ENCODE assay signal across 15 cellular contexts in the genomic region with DNA sequence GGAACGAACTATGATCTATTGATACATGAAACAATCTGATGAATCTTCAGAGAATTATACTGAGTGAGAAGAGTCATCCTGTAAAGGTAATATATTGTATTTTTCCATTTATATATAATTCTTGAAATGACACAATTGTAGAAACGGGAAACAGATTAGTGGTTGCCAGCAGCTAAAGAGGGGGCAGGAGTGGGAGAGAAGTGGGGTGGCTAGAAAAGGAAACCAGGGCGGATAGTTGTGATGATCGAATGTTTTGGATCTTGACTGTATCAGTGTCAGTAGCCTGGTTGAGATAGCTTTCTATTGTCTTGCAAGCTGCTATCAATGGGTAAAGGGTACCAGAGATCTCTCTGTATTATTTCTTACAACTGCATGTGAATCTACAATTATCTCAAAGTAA. TPM values are rescaled to one million over a fixed set of nuclear protein-coding genes. Genes with fewer than 3 reads are reported as not detected.
DNase-seq lines count a peak whose midpoint lies in the region; ATAC-seq and TF ChIP-seq lines count a peak whose summit lies in the region.
"Had no signal": no experiment of that assay in that cellular context is flagged by ENCODE, and none has a peak within 500 bp of the region (broad histone marks: within the 10 kb centered on the region; RNA-seq: fewer than 3 reads in every experiment).

No MANE protein-coding gene starts in this region.

- TF ChIP-seq CTCF in activated CD8-positive, alpha-beta T cell treated with anti-CD3 and anti-CD28 coated beads for 36 hours (IDR thresholded peaks at IDR 0.05), result no peak
- TF ChIP-seq CTCF in mucosa of descending colon (IDR thresholded peaks at IDR 0.05), result no peak

- H3K36me3 ChIP-seq in mucosa of descending colon (ENCODE audit: low read depth), result no peaks in the 10 kb centered on the region
- H3K36me3 ChIP-seq: HAP-1 had no signal

- H3K4me3 ChIP-seq in mucosa of descending colon, result no peak overlapping the region
- H3K4me3 ChIP-seq: HAP-1 had no signal

- no peaks in the 10 kb centered on the region for H3K36me3 Mint-ChIP-seq in activated CD8-positive, alpha-beta T cell treated with anti-CD3 and anti-CD28 coated beads for 36 hours (ENCODE audit: low read depth)
- H3K36me3 Mint-ChIP-seq in activated CD8-positive, alpha-beta T cell treated with anti-CD3 and anti-CD28 coated beads, Interleukin-2, amount 10 ng/mL, durations not matched to agents 7 days and 5 days (ENCODE audit: low read depth), result no peaks in the 10 kb centered on the region
- no peaks in the 10 kb centered on the region for H3K36me3 Mint-ChIP-seq in stimulated activated effector memory CD8-positive, alpha-beta T cell treated with anti-CD3 and anti-CD28 coated beads, Interleukin-12 subunit alpha, Interleukin-12 subunit beta, amount 100 ng/mL, for 72 hours
- H3K36me3 Mint-ChIP-seq: CD4-positive, alpha-beta memory T cell had no signal

- intact Hi-C loops in activated CD8-positive, alpha-beta T cell treated with anti-CD3 and anti-CD28 coated beads for 36 hours (cut with micrococcal nuclease), result loop anchor here (5.0 kb wide), 1 partner anchor 485 kb away; no protein-coding TSS in a partner anchor
- intact Hi-C loops in mucosa of descending colon (cut with DNase I, micrococcal nuclease), result no loop called here

- CTCF ChIA-PET in activated CD8-positive, alpha-beta T cell treated with anti-CD3 and anti-CD28 coated beads for 36 hours (lab: Charles Lee), result interaction anchor here (0.6 to 4.9 kb wide), 12 partner anchors 8 to 652 kb away, joined by 3 to 33 read pairs (median 5); a partner anchor contains a TSS
- CTCF ChIA-PET in activated CD8-positive, alpha-beta T cell treated with anti-CD3 and anti-CD28 coated beads, Interleukin-2, amount 10 ng/mL, durations not matched to agents 7 days and 5 days (lab: Charles Lee), result interaction anchor here (1.2 to 5.0 kb wide), 6 partner anchors 14 to 511 kb away, joined by 3 to 44 read pairs (median 10); no protein-coding TSS in a partner anchor

- H3K27ac Mint-ChIP-seq in activated CD8-positive, alpha-beta T cell treated with anti-CD3 and anti-CD28 coated beads for 36 hours, result no peak overlapping the region
- no peak overlapping the region for H3K27ac Mint-ChIP-seq in activated CD8-positive, alpha-beta T cell treated with anti-CD3 and anti-CD28 coated beads, Interleukin-2, amount 10 ng/mL, durations not matched to agents 7 days and 5 days
- H3K27ac Mint-ChIP-seq in stimulated activated effector memory CD8-positive, alpha-beta T cell treated with anti-CD3 and anti-CD28 coated beads, Interleukin-12 subunit alpha, Interleukin-12 subunit beta, amount 100 ng/mL, for 72 hours, result no peak overlapping the region
- H3K27ac Mint-ChIP-seq: CD4-positive, alpha-beta memory T cell; HFFc6 had no signal

- H3K9me3 Mint-ChIP-seq in activated CD8-positive, alpha-beta T cell treated with anti-CD3 and anti-CD28 coated beads for 36 hours, result no peaks in the 10 kb centered on the region
- H3K9me3 Mint-ChIP-seq in activated CD8-positive, alpha-beta T cell treated with anti-CD3 and anti-CD28 coated beads, Interleukin-2, amount 10 ng/mL, durations not matched to agents 7 days and 5 days (ENCODE audit: insufficient read depth), result no peaks in the 10 kb centered on the region
- no peaks in the 10 kb centered on the region for H3K9me3 Mint-ChIP-seq in stimulated activated effector memory CD8-positive, alpha-beta T cell treated with anti-CD3 and anti-CD28 coated beads, Interleukin-12 subunit alpha, Interleukin-12 subunit beta, amount 100 ng/mL, for 72 hours
- H3K9me3 Mint-ChIP-seq: HFFc6 had no signal

- H3K4me3 Mint-ChIP-seq in activated CD8-positive, alpha-beta T cell treated with anti-CD3 and anti-CD28 coated beads for 36 hours, result no peak overlapping the region
- no peak overlapping the region for H3K4me3 Mint-ChIP-seq in activated CD8-positive, alpha-beta T cell treated with anti-CD3 and anti-CD28 coated beads, Interleukin-2, amount 10 ng/mL, durations not matched to agents 7 days and 5 days
- H3K4me3 Mint-ChIP-seq in stimulated activated effector memory CD8-positive, alpha-beta T cell treated with anti-CD3 and anti-CD28 coated beads, Interleukin-12 subunit alpha, Interleukin-12 subunit beta, amount 100 ng/mL, for 72 hours, result no peak overlapping the region
- H3K4me3 Mint-ChIP-seq: HFFc6 had no signal

- H3K4me1 Mint-ChIP-seq in activated CD8-positive, alpha-beta T cell treated with anti-CD3 and anti-CD28 coated beads for 36 hours (ENCODE audit: low read depth), result peaks cover 16% of the 10 kb centered on the region
- H3K4me1 Mint-ChIP-seq in activated CD8-positive, alpha-beta T cell treated with anti-CD3 and anti-CD28 coated beads, Interleukin-2, amount 10 ng/mL, durations not matched to agents 7 days and 5 days (ENCODE audit: low read depth), result peaks cover 5% of the 10 kb centered on the region
- H3K4me1 Mint-ChIP-seq in stimulated activated effector memory CD8-positive, alpha-beta T cell treated with anti-CD3 and anti-CD28 coated beads, Interleukin-12 subunit alpha, Interleukin-12 subunit beta, amount 100 ng/mL, for 72 hours, result peaks cover 21% of the 10 kb centered on the region

- H3K27me3 Mint-ChIP-seq in activated CD8-positive, alpha-beta T cell treated with anti-CD3 and anti-CD28 coated beads for 36 hours, result peaks cover 7% of the 10 kb centered on the region
- peaks cover 16% of the 10 kb centered on the region for H3K27me3 Mint-ChIP-seq in activated CD8-positive, alpha-beta T cell treated with anti-CD3 and anti-CD28 coated beads, Interleukin-2, amount 10 ng/mL, durations not matched to agents 7 days and 5 days (ENCODE audit: low read depth)

- POLR2A ChIA-PET in activated CD8-positive, alpha-beta T cell treated with anti-CD3 and anti-CD28 coated beads for 36 hours (lab: Charles Lee), result interaction anchor here (0.6 kb wide), 1 partner anchor 998 kb away, joined by 3 read pairs; no protein-coding TSS in a partner anchor
- POLR2A ChIA-PET in activated CD8-positive, alpha-beta T cell treated with anti-CD3 and anti-CD28 coated beads, Interleukin-2, amount 10 ng/mL, durations not matched to agents 7 days and 5 days (lab: Charles Lee), result no interaction called here

- ATAC-seq in activated CD8-positive, alpha-beta T cell treated with anti-CD3 and anti-CD28 coated beads for 36 hours, result peak; percentile 17
- no peak for ATAC-seq in activated CD8-positive, alpha-beta T cell treated with anti-CD3 and anti-CD28 coated beads, Interleukin-2, amount 10 ng/mL, durations not matched to agents 7 days and 5 days
- peak; percentile 55 for ATAC-seq in stimulated activated effector memory CD8-positive, alpha-beta T cell treated with anti-CD3 and anti-CD28 coated beads, Interleukin-12 subunit alpha, Interleukin-12 subunit beta, amount 100 ng/mL, for 72 hours
- ATAC-seq in mucosa of descending colon, result no peak

- DNase-seq in activated CD8-positive, alpha-beta T cell treated with anti-CD3 and anti-CD28 coated beads for 36 hours, result no peak
- no peak for DNase-seq in activated CD8-positive, alpha-beta T cell treated with anti-CD3 and anti-CD28 coated beads, Interleukin-2, amount 10 ng/mL, durations not matched to agents 7 days and 5 days
- DNase-seq in stimulated activated CD4-positive, alpha-beta T cell treated with anti-CD3 and anti-CD28 coated beads, Interleukin-1b, Interleukin-23, amount 100 ng/mL, for 48 hours, result peak; percentile 6
- no peak for DNase-seq in stimulated activated CD4-positive, alpha-beta T cell treated with anti-CD3 and anti-CD28 coated beads, Interleukin-4, amount 100 ng/mL, for 1 hour
- no peak for DNase-seq in stimulated activated effector memory CD8-positive, alpha-beta T cell treated with anti-CD3 and anti-CD28 coated beads, Interleukin-12 subunit alpha, Interleukin-12 subunit beta, amount 100 ng/mL, for 72 hours (ENCODE audit: low spot score in 2 of 2)
- no peak for DNase-seq in mucosa of descending colon
- DNase-seq: C1 segment of cervical spinal cord; Calu3; CD4-positive, alpha-beta memory T cell; COR-L47; DMS53; DND-41; GOT3; HFFc6 had no signal

- peaks cover 1% of the 10 kb centered on the region for H3K4me1 ChIP-seq in mucosa of descending colon (ENCODE audit: low read depth)
- H3K4me1 ChIP-seq: HAP-1 had no signal

- no peaks in the 10 kb centered on the region for H3K9me3 ChIP-seq in mucosa of descending colon
- H3K9me3 ChIP-seq: HAP-1 had no signal

RNA-seq across cellular contexts. Expression of a gene that starts 17.7 kb away (rescaled TPM):
- total RNA-seq in activated CD8-positive, alpha-beta T cell treated with anti-CD3 and anti-CD28 coated beads for 36 hours, result 10 to 100 TPM; 84.5 to 85.2 TPM
- 100 to 1,000 TPM; 128 TPM for total RNA-seq in activated CD8-positive, alpha-beta T cell treated with anti-CD3 and anti-CD28 coated beads, Interleukin-2, amount 10 ng/mL, durations not matched to agents 7 days and 5 days
- total RNA-seq in mucosa of descending colon, result 100 to 1,000 TPM in 1 of 3 donors, 10 to 100 TPM in 2; 67.1 to 103 (median 84.2) TPM

Comparison
In these comparisons a context has a peak if more than half of its experiments do, and no peak if none do; other contexts are left out.
1. ATAC-seq: peak in activated CD8-positive, alpha-beta T cell treated with anti-CD3 and anti-CD28 coated beads for 36 hours (single experiment) and stimulated activated effector memory CD8-positive, alpha-beta T cell treated with anti-CD3 and anti-CD28 coated beads, Interleukin-12 subunit alpha, Interleukin-12 subunit beta, amount 100 ng/mL, for 72 hours (single experiment); none in activated CD8-positive, alpha-beta T cell treated with anti-CD3 and anti-CD28 coated beads, Interleukin-2, amount 10 ng/mL, durations not matched to agents 7 days and 5 days (single experiment) and mucosa of descending colon (single experiment).